Comparison of ENCODE assay signal across 1 cellular context in genomic region chr12:76618031-76618430, GRCh38.
TF ChIP-seq lines count a peak whose summit lies in the region.

No MANE protein-coding gene starts in this region.

TF ChIP-seq in GM12878, 131 proteins besides CTCF, POLR2A, EP300 and RAD21 (continued from another document):
- TF ChIP-seq ZNF687 (IDR thresholded peaks at IDR 0.05) (no peak), HCFC1 (IDR thresholded peaks at IDR 0.05; ENCODE audit: low read length) (no peak), TAF1 (IDR thresholded peaks at IDR 0.05; ENCODE audit: borderline replicate concordance, low read depth, low read length) (no peak), ZNF622 (IDR thresholded peaks at IDR 0.05) (no peak), SUPT20H (IDR thresholded peaks at IDR 0.05; ENCODE audit: borderline replicate concordance, control insufficient read depth, low read depth, low read length) (no peak), ATF3 (IDR thresholded peaks at IDR 0.05; ENCODE audit: borderline replicate concordance, extremely low read depth, low read depth, low read length) (no peak)
- TF ChIP-seq, protein P1, sequence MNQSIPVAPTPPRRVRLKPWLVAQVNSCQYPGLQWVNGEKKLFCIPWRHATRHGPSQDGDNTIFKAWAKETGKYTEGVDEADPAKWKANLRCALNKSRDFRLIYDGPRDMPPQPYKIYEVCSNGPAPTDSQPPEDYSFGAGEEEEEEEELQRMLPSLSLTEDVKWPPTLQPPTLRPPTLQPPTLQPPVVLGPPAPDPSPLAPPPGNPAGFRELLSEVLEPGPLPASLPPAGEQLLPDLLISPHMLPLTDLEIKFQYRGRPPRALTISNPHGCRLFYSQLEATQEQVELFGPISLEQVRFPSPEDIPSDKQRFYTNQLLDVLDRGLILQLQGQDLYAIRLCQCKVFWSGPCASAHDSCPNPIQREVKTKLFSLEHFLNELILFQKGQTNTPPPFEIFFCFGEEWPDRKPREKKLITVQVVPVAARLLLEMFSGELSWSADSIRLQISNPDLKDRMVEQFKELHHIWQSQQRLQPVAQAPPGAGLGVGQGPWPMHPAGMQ (IDR thresholded peaks at IDR 0.05; ENCODE audit: borderline replicate concordance): no peak
